ENCODE assay signal across 1 cellular context in the genomic region with DNA sequence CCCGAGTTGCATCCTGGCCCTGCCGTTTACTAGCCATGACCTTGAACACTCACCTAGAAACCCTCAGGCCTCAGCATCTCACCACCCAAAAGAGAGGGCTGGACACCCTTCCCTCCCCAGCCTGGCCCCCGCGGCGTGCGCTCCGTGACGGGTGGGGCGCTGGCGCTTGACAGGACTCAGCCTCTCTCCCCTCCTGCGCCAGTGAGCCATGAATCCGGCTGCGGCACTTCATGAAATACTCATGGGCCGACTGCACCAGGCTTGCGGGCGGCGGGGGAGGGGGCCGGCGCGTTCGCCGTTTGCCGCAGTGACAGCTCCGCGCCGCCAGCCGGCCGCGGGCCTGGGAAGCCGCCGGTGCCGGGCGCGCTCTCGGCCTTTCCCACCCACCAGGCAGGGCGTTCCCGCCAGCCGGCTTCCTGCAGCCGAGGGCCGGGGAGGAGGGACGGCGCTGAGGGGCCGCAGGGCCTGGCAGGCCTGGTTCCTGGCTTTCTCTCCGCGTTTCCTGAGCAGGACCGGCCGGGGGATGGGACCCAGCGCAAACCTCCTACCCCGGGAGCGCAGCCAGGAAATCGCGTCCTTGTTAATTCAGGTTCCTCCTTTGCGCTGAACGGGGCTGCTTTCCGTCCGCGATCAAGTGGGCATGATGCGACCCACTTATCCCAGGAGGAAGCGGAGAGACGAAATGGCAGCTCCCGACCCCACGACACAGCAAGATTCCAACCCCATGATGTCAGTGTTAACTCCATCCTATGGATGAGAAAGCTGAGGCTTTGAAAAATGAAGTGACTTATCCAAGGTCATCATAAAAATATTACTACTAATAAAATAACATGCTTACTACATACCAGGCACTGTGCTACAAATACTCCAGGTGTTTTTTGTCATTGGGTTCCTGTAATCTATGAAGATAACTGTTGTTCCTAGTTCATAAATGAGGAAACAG.
A peak's percentile ranks its signal among the peaks of the same experiment; 100 is the strongest.
TF ChIP-seq lines count a peak whose summit lies in the region.

No MANE protein-coding gene starts in this region.

TF ChIP-seq in HepG2, 621 proteins besides CTCF, POLR2A, EP300 and RAD21 (continued from another document):
- TF ChIP-seq SOX13 (IDR thresholded peaks at IDR 0.05) (no peak), SOX13 (CRISPR knock-in tag; conservative IDR thresholded peaks at IDR 0.05 in 1 of 2, IDR thresholded peaks at IDR 0.05 in 1 of 2) (no peak), ZNF44 (CRISPR knock-in tag; IDR thresholded peaks at IDR 0.05) (0 out of 2 replicates have a peak, but pooled peaks have one; percentile 58), MEF2D (CRISPR knock-in tag; IDR thresholded peaks at IDR 0.05) (no peak), DR1 (CRISPR knock-in tag; IDR thresholded peaks at IDR 0.05) (no peak), HMG20A (CRISPR knock-in tag; IDR thresholded peaks at IDR 0.05; ENCODE audit: borderline replicate concordance) (no peak), ZNF34 (CRISPR knock-in tag; IDR thresholded peaks at IDR 0.05; ENCODE audit: borderline replicate concordance) (no peak; the same call in 1 of the 2 replicates), ZNF839 (CRISPR knock-in tag; IDR thresholded peaks at IDR 0.05; ENCODE audit: borderline replicate concordance) (no peak), STAT5B (CRISPR knock-in tag; IDR thresholded peaks at IDR 0.05) (no peak), ZZZ3 (CRISPR knock-in tag; IDR thresholded peaks at IDR 0.05; ENCODE audit: borderline replicate concordance) (no peak), ZFP82 (CRISPR knock-in tag; IDR thresholded peaks at IDR 0.05; ENCODE audit: borderline replicate concordance) (0 out of 2 replicates have a peak, but pooled peaks have one; percentile 53), ZNF354B (CRISPR knock-in tag; IDR thresholded peaks at IDR 0.05) (peak; percentile 60; the same call in 1 of the 2 replicates), SIX1 (CRISPR knock-in tag; IDR thresholded peaks at IDR 0.05; ENCODE audit: borderline replicate concordance) (no peak), ISL2 (CRISPR knock-in tag; IDR thresholded peaks at IDR 0.05) (no peak), ZBTB3 (CRISPR knock-in tag; IDR thresholded peaks at IDR 0.05; ENCODE audit: borderline replicate concordance, low read depth) (no peak), NFYB (CRISPR knock-in tag; IDR thresholded peaks at IDR 0.05) (no peak), NR2C2 (CRISPR knock-in tag; IDR thresholded peaks at IDR 0.05; ENCODE audit: borderline replicate concordance) (no peak), ZFX (CRISPR knock-in tag; IDR thresholded peaks at IDR 0.05; ENCODE audit: low read depth) (peak; percentile 85), ZNF670 (CRISPR knock-in tag; IDR thresholded peaks at IDR 0.05; ENCODE audit: borderline replicate concordance) (no peak), ARID2 (CRISPR knock-in tag; IDR thresholded peaks at IDR 0.05; ENCODE audit: borderline replicate concordance) (no peak), ZFAT (CRISPR knock-in tag; conservative IDR thresholded peaks at IDR 0.05) (no peak), GPN1 (CRISPR knock-in tag; IDR thresholded peaks at IDR 0.05; ENCODE audit: borderline replicate concordance) (no peak), ZNF724P (CRISPR knock-in tag; IDR thresholded peaks at IDR 0.05; ENCODE audit: borderline replicate concordance) (no peak), MAF1 (CRISPR knock-in tag; IDR thresholded peaks at IDR 0.05; ENCODE audit: borderline replicate concordance) (no peak)
- TF ChIP-seq, protein P1, sequence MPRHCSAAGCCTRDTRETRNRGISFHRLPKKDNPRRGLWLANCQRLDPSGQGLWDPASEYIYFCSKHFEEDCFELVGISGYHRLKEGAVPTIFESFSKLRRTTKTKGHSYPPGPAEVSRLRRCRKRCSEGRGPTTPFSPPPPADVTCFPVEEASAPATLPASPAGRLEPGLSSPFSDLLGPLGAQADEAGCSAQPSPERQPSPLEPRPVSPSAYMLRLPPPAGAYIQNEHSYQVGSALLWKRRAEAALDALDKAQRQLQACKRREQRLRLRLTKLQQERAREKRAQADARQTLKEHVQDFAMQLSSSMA (CRISPR knock-in tag; IDR thresholded peaks at IDR 0.05): no peak
- TF ChIP-seq, protein P2, sequence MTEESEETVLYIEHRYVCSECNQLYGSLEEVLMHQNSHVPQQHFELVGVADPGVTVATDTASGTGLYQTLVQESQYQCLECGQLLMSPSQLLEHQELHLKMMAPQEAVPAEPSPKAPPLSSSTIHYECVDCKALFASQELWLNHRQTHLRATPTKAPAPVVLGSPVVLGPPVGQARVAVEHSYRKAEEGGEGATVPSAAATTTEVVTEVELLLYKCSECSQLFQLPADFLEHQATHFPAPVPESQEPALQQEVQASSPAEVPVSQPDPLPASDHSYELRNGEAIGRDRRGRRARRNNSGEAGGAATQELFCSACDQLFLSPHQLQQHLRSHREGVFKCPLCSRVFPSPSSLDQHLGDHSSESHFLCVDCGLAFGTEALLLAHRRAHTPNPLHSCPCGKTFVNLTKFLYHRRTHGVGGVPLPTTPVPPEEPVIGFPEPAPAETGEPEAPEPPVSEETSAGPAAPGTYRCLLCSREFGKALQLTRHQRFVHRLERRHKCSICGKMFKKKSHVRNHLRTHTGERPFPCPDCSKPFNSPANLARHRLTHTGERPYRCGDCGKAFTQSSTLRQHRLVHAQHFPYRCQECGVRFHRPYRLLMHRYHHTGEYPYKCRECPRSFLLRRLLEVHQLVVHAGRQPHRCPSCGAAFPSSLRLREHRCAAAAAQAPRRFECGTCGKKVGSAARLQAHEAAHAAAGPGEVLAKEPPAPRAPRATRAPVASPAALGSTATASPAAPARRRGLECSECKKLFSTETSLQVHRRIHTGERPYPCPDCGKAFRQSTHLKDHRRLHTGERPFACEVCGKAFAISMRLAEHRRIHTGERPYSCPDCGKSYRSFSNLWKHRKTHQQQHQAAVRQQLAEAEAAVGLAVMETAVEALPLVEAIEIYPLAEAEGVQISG (CRISPR knock-in tag; IDR thresholded peaks at IDR 0.05): no peak
- TF ChIP-seq, protein P3, sequence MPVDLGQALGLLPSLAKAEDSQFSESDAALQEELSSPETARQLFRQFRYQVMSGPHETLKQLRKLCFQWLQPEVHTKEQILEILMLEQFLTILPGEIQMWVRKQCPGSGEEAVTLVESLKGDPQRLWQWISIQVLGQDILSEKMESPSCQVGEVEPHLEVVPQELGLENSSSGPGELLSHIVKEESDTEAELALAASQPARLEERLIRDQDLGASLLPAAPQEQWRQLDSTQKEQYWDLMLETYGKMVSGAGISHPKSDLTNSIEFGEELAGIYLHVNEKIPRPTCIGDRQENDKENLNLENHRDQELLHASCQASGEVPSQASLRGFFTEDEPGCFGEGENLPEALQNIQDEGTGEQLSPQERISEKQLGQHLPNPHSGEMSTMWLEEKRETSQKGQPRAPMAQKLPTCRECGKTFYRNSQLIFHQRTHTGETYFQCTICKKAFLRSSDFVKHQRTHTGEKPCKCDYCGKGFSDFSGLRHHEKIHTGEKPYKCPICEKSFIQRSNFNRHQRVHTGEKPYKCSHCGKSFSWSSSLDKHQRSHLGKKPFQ (CRISPR knock-in tag; IDR thresholded peaks at IDR 0.05; ENCODE audit: insufficient replicate concordance): no peak
